Comparison of ENCODE assay signal across 13 cellular contexts in the genomic region with DNA sequence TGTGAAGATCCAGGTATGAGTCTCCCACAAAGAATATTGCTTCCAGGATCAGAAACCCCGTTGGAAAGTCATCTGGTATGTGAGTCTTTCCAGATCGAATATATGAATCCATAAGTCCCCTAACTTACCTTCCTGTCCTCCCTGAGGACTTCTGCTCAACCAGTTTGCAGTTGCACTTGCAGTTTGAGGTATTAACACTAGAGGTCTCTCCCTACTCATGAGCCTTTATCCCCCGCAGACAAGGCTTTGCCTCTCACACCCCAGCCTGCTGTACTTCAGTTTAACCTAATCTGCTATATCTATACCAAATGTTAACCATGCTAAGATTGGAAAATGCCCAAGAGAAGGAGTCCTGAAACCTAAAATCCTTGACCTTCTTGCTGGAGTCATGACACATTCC.
DNase-seq lines count a peak whose midpoint lies in the region; ATAC-seq, FAIRE-seq and TF ChIP-seq lines count a peak whose summit lies in the region.
"Had no signal": no experiment of that assay in that cellular context is flagged by ENCODE, and none has a peak within 500 bp of the region (broad histone marks: within the 10 kb centered on the region; RNA-seq: fewer than 3 reads in every experiment).

No MANE protein-coding gene starts in this region.

- H3K27ac Mint-ChIP-seq in activated naive CD4-positive, alpha-beta T cell treated with anti-CD3 and anti-CD28 coated beads, Interleukin-2, amount 50 U/mL, for 72 hours = no peak overlapping the region

- no peaks in the 10 kb centered on the region for H3K36me3 Mint-ChIP-seq in activated naive CD4-positive, alpha-beta T cell treated with anti-CD3 and anti-CD28 coated beads, Interleukin-2, amount 50 U/mL, for 72 hours

- peaks cover 13% of the 10 kb centered on the region in 2 donors for H3K9me3 Mint-ChIP-seq in activated naive CD4-positive, alpha-beta T cell treated with anti-CD3 and anti-CD28 coated beads, Interleukin-2, amount 50 U/mL, for 72 hours

- intact Hi-C loops in Right ventricle myocardium superior (cut with DNase I) = no loop called here

- H3K27ac ChIP-seq in 22Rv1 (no peak overlapping the region), foreskin keratinocyte (no peak overlapping the region), small intestine (ENCODE audit: low read depth in 1 of 2, low read length in 1 of 2) (no peak overlapping the region)
- H3K27ac ChIP-seq: BLaER1 had no signal

- peak; percentile 33 for TF ChIP-seq CTCF in 22Rv1 (IDR thresholded peaks at IDR 0.05)
- TF ChIP-seq CTCF in GM12873 (IDR thresholded peaks at IDR 0.05; ENCODE audit: insufficient read depth, low read depth, low read length, missing control alignments) = peak; percentile 54
- TF ChIP-seq CTCF in foreskin keratinocyte (conservative IDR thresholded peaks at IDR 0.05) = peak; percentile 35

- H3K4me3 ChIP-seq in small intestine (ENCODE audit: low read depth in 1 of 2, low read length in 2 of 2) = no peak overlapping the region
- H3K4me3 ChIP-seq: BLaER1 had no signal

- H3K4me1 ChIP-seq in foreskin keratinocyte (no peaks in the 10 kb centered on the region), small intestine (ENCODE audit: control insufficient read depth in 2 of 2, insufficient read depth in 1 of 2, low read depth in 1 of 2, low read length in 1 of 2) (no peaks in the 10 kb centered on the region)
- H3K4me1 ChIP-seq: BLaER1 had no signal

- peak; percentile 12 for DNase-seq in NCI-H345 (lab: John Stamatoyannopoulos, UW)
- DNase-seq in foreskin keratinocyte = no peak
- no peak for DNase-seq in activated naive CD4-positive, alpha-beta T cell treated with anti-CD3 and anti-CD28 coated beads, Interleukin-2, amount 50 U/mL, for 72 hours (ENCODE audit: low spot score in 2 of 2)
- no peak for DNase-seq in Right ventricle myocardium superior
- DNase-seq in small intestine = no peak
- no peak for DNase-seq in inferior parietal cortex (ENCODE audit: extremely low spot score)
- DNase-seq: activated CD8-positive, alpha-beta memory T cell treated with anti-CD3 and anti-CD28 coated beads, Interleukin-2, amount 50 U/mL, for 4 hours; anterior cingulate cortex; NCI-H2171 treated with DMSO at 0.1 percent for 48 hours; T-helper 2 cell had no signal

- no peaks in the 10 kb centered on the region for H3K36me3 ChIP-seq in small intestine (ENCODE audit: control insufficient read depth in 2 of 2, insufficient read depth in 2 of 2, low read length in 2 of 2)
- H3K36me3 ChIP-seq: BLaER1 had no signal

- H3K27me3 ChIP-seq in foreskin keratinocyte (no peaks in the 10 kb centered on the region), small intestine (ENCODE audit: control insufficient read depth in 2 of 2, insufficient read depth in 2 of 2, low read length in 2 of 2) (no peaks in the 10 kb centered on the region)
- H3K27me3 ChIP-seq: BLaER1 had no signal

- ATAC-seq in foreskin keratinocyte = no peak
- no peak for ATAC-seq in activated naive CD4-positive, alpha-beta T cell treated with anti-CD3 and anti-CD28 coated beads, Interleukin-2, amount 50 U/mL, for 72 hours
- no peak for ATAC-seq in Right ventricle myocardium superior (ENCODE audit: poor library complexity)

- no peak for FAIRE-seq in small intestine (lab: Jason Lieb, UNC)

- no peaks in the 10 kb centered on the region for H3K9me3 ChIP-seq in small intestine (ENCODE audit: control insufficient read depth, low read depth)
- H3K9me3 ChIP-seq: BLaER1 had no signal

- 31 to 42% (median 35%) methylated on average over 3 of the region's 3 CpGs for WGBS in small intestine, 3 donors
